ENCODE assay signal across 28 cellular contexts in genomic region chr3:84567796-84568195, GRCh38.
"Had no signal": no experiment of that assay in that cellular context is flagged by ENCODE, and none has a peak within 500 bp of the region (broad histone marks: within the 10 kb centered on the region; RNA-seq: fewer than 3 reads in every experiment).

No MANE protein-coding gene starts in this region.

- H3K4me3 ChIP-seq: adrenal gland, body of pancreas, esophagus muscularis mucosa, gastroesophageal sphincter had no signal

- H3K36me3 ChIP-seq: adrenal gland, esophagus muscularis mucosa, gastroesophageal sphincter, WERI-Rb-1 had no signal

- DNase-seq: activated B cell treated with CpG ODN at 0.5 μM for 24 hours; activated CD4-positive, alpha-beta T cell treated with anti-CD3 and anti-CD28 coated beads for 48 hours; activated CD4-positive, alpha-beta T cell treated with anti-CD3 and anti-CD28 coated beads, Interleukin-2, amount 50 U/mL, for 1 hour; activated CD4-positive, alpha-beta T cell treated with anti-CD3 and anti-CD28 coated beads, Interleukin-2, amount 50 U/mL, for 48 hours; activated CD8-positive, alpha-beta memory T cell treated with anti-CD3 and anti-CD28 coated beads for 24 hours; activated CD8-positive, alpha-beta T cell treated with anti-CD3 and anti-CD28 coated beads for 36 hours; activated effector memory CD4-positive, alpha-beta T cell treated with anti-CD3 and anti-CD28 coated beads, Interleukin-2, amount 50 U/mL, for 16 hours; activated naive CD4-positive, alpha-beta T cell treated with anti-CD3 and anti-CD28 coated beads for 36 hours; activated naive CD8-positive, alpha-beta T cell treated with anti-CD3 and anti-CD28 coated beads for 36 hours; activated naive CD8-positive, alpha-beta T cell treated with anti-CD3 and anti-CD28 coated beads, Interleukin-2, amount 50 U/mL, for 24 hours; activated T-cell treated with anti-CD3 and anti-CD28 coated beads, Interleukin-2, amount 50 U/mL, for 4 hours; adrenal gland; amygdala; aorta; body of pancreas; caudate nucleus; cortex of kidney; dermis blood vessel endothelial cell; effector CD4-positive, alpha-beta T cell; effector memory CD8-positive, alpha-beta T cell; erythroblast; foreskin melanocyte; T-helper 2 cell; WERI-Rb-1 had no signal

- ATAC-seq: activated CD4-positive, CD25-positive, alpha-beta regulatory T cell treated with anti-CD3 and anti-CD28 coated beads, Interleukin-2, amount 50 U/mL, for 24 hours; activated CD8-positive, alpha-beta T cell treated with anti-CD3 and anti-CD28 coated beads for 36 hours; activated naive CD8-positive, alpha-beta T cell treated with anti-CD3 and anti-CD28 coated beads, Interleukin-2, amount 50 U/mL, for 24 hours; activated T-cell treated with anti-CD3 and anti-CD28 coated beads, Interleukin-2, amount 50 U/mL, for 4 hours; activated T-helper 17 cell treated with anti-CD3 and anti-CD28 coated beads, Interleukin-2, amount 50 U/mL, for 72 hours; body of pancreas; effector memory CD8-positive, alpha-beta T cell; gastroesophageal sphincter had no signal

- H3K27me3 ChIP-seq: adrenal gland, body of pancreas, esophagus muscularis mucosa, gastroesophageal sphincter had no signal

- H3K9me3 ChIP-seq: adrenal gland, body of pancreas, esophagus muscularis mucosa, gastroesophageal sphincter had no signal

- H3K27ac ChIP-seq: adrenal gland, body of pancreas, esophagus muscularis mucosa, gastroesophageal sphincter, WERI-Rb-1 had no signal

- H3K4me1 ChIP-seq: adrenal gland, body of pancreas, esophagus muscularis mucosa, gastroesophageal sphincter had no signal
